In the genomic region with DNA sequence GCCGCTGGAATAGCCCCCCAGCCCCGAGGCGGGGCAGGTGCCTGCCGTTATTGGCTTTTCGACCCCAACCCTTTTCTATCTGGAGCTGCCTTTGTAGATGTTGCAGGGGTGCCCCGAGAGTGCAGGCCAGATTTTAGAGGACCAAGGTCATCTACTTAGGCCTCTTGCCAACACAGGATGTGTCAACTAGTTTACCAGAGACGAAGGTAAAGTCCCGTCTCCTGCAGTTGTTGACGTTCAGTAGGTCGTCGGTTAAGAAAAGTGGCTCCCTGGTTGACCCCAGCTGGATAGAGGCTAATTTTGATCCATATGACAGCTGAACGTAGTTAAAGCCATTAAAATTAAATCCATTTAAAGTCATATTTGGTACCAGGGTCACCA, we compare ENCODE assay signal across 1 cellular context.
A peak's percentile ranks its signal among the peaks of the same experiment; 100 is the strongest.
TF ChIP-seq lines count a peak whose summit lies in the region.

No MANE protein-coding gene starts in this region.

TF ChIP-seq in K562, 482 proteins besides CTCF, POLR2A, EP300 and RAD21 (continued from another document and continues in another):
- TF ChIP-seq, protein P1, sequence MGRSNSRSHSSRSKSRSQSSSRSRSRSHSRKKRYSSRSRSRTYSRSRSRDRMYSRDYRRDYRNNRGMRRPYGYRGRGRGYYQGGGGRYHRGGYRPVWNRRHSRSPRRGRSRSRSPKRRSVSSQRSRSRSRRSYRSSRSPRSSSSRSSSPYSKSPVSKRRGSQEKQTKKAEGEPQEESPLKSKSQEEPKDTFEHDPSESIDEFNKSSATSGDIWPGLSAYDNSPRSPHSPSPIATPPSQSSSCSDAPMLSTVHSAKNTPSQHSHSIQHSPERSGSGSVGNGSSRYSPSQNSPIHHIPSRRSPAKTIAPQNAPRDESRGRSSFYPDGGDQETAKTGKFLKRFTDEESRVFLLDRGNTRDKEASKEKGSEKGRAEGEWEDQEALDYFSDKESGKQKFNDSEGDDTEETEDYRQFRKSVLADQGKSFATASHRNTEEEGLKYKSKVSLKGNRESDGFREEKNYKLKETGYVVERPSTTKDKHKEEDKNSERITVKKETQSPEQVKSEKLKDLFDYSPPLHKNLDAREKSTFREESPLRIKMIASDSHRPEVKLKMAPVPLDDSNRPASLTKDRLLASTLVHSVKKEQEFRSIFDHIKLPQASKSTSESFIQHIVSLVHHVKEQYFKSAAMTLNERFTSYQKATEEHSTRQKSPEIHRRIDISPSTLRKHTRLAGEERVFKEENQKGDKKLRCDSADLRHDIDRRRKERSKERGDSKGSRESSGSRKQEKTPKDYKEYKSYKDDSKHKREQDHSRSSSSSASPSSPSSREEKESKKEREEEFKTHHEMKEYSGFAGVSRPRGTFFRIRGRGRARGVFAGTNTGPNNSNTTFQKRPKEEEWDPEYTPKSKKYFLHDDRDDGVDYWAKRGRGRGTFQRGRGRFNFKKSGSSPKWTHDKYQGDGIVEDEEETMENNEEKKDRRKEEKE (IDR thresholded peaks at IDR 0.05; ENCODE audit: borderline replicate concordance in 1 of 2, control insufficient read depth in 1 of 2, low read depth in 2 of 2, low read length in 1 of 2) = no peak
- TF ChIP-seq, protein P2, sequence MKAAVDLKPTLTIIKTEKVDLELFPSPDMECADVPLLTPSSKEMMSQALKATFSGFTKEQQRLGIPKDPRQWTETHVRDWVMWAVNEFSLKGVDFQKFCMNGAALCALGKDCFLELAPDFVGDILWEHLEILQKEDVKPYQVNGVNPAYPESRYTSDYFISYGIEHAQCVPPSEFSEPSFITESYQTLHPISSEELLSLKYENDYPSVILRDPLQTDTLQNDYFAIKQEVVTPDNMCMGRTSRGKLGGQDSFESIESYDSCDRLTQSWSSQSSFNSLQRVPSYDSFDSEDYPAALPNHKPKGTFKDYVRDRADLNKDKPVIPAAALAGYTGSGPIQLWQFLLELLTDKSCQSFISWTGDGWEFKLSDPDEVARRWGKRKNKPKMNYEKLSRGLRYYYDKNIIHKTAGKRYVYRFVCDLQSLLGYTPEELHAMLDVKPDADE (conservative IDR thresholded peaks at IDR 0.05; ENCODE audit: control insufficient read depth, low read depth, low read length) = no peak
- TF ChIP-seq, protein P3, sequence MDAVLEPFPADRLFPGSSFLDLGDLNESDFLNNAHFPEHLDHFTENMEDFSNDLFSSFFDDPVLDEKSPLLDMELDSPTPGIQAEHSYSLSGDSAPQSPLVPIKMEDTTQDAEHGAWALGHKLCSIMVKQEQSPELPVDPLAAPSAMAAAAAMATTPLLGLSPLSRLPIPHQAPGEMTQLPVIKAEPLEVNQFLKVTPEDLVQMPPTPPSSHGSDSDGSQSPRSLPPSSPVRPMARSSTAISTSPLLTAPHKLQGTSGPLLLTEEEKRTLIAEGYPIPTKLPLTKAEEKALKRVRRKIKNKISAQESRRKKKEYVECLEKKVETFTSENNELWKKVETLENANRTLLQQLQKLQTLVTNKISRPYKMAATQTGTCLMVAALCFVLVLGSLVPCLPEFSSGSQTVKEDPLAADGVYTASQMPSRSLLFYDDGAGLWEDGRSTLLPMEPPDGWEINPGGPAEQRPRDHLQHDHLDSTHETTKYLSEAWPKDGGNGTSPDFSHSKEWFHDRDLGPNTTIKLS (IDR thresholded peaks at IDR 0.05; ENCODE audit: borderline replicate concordance, low read depth) = no peak
- TF ChIP-seq, protein P4, sequence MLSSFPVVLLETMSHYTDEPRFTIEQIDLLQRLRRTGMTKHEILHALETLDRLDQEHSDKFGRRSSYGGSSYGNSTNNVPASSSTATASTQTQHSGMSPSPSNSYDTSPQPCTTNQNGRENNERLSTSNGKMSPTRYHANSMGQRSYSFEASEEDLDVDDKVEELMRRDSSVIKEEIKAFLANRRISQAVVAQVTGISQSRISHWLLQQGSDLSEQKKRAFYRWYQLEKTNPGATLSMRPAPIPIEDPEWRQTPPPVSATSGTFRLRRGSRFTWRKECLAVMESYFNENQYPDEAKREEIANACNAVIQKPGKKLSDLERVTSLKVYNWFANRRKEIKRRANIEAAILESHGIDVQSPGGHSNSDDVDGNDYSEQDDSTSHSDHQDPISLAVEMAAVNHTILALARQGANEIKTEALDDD (IDR thresholded peaks at IDR 0.05) = peak; percentile 56; the same call in 1 of the 2 replicates
- no peak for TF ChIP-seq CHCHD3 (CRISPR knock-in tag; IDR thresholded peaks at IDR 0.05)
- no peak for TF ChIP-seq ZNF274 (IDR thresholded peaks at IDR 0.05; ENCODE audit: borderline replicate concordance, low read depth, low read length)
- TF ChIP-seq MAFG (tag; conservative IDR thresholded peaks at IDR 0.05) = no peak
- no peak for TF ChIP-seq ETV5 (CRISPR knock-in tag; IDR thresholded peaks at IDR 0.05; ENCODE audit: low read depth)
- no peak for TF ChIP-seq ZBTB7A (IDR thresholded peaks at IDR 0.05; ENCODE audit: borderline replicate concordance, control insufficient read depth, low read depth, low read length)
- no peak for TF ChIP-seq ZKSCAN1 (IDR thresholded peaks at IDR 0.05; ENCODE audit: low read depth, low read length)
- no peak for TF ChIP-seq GTF2A2 (tag; IDR thresholded peaks at IDR 0.05)
- TF ChIP-seq NFRKB (IDR thresholded peaks at IDR 0.05; ENCODE audit: low read depth) = no peak; the same call in 1 of the 2 replicates
- TF ChIP-seq, protein P5, sequence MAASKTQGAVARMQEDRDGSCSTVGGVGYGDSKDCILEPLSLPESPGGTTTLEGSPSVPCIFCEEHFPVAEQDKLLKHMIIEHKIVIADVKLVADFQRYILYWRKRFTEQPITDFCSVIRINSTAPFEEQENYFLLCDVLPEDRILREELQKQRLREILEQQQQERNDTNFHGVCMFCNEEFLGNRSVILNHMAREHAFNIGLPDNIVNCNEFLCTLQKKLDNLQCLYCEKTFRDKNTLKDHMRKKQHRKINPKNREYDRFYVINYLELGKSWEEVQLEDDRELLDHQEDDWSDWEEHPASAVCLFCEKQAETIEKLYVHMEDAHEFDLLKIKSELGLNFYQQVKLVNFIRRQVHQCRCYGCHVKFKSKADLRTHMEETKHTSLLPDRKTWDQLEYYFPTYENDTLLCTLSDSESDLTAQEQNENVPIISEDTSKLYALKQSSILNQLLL (CRISPR knock-in tag; IDR thresholded peaks at IDR 0.05; ENCODE audit: borderline replicate concordance) = no peak
- no peak; the same call in 1 of the 2 replicates for TF ChIP-seq EP400 (IDR thresholded peaks at IDR 0.05)
- no peak for TF ChIP-seq MCM7 (IDR thresholded peaks at IDR 0.05)
- TF ChIP-seq TGIF2 (CRISPR knock-in tag; IDR thresholded peaks at IDR 0.05) = no peak
- TF ChIP-seq TEAD2 (tag; IDR thresholded peaks at IDR 0.05) = no peak
- TF ChIP-seq ZNF24 (IDR thresholded peaks at IDR 0.05) = no peak
- no peak for TF ChIP-seq ZNF184 (CRISPR knock-in tag; IDR thresholded peaks at IDR 0.05)
- TF ChIP-seq CBX8 (IDR thresholded peaks at IDR 0.05; ENCODE audit: borderline replicate concordance, extremely low read depth, low read depth, low read length, poor library complexity, severe bottlenecking) = no peak
- no peak for TF ChIP-seq SMARCE1 (IDR thresholded peaks at IDR 0.05)
- TF ChIP-seq EWSR1 (IDR thresholded peaks at IDR 0.05; ENCODE audit: borderline replicate concordance, low read depth, partially characterized antibody) = no peak
- TF ChIP-seq ETV1 (tag; conservative IDR thresholded peaks at IDR 0.05; ENCODE audit: low read depth) = no peak; the same call in 1 of the 2 replicates
- no peak for TF ChIP-seq RBM34 (IDR thresholded peaks at IDR 0.05; ENCODE audit: borderline replicate concordance, insufficient read depth, low read length)
- TF ChIP-seq FOXK1 (CRISPR knock-in tag; IDR thresholded peaks at IDR 0.05; ENCODE audit: borderline replicate concordance) = no peak
- TF ChIP-seq, protein P6, sequence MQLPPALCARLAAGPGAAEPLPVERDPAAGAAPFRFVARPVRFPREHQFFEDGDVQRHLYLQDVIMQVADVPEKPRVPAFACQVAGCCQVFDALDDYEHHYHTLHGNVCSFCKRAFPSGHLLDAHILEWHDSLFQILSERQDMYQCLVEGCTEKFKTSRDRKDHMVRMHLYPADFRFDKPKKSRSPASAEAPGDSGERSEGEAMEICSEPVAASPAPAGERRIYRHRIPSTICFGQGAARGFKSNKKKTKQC (CRISPR knock-in tag; IDR thresholded peaks at IDR 0.05) = no peak
- TF ChIP-seq, protein P7, sequence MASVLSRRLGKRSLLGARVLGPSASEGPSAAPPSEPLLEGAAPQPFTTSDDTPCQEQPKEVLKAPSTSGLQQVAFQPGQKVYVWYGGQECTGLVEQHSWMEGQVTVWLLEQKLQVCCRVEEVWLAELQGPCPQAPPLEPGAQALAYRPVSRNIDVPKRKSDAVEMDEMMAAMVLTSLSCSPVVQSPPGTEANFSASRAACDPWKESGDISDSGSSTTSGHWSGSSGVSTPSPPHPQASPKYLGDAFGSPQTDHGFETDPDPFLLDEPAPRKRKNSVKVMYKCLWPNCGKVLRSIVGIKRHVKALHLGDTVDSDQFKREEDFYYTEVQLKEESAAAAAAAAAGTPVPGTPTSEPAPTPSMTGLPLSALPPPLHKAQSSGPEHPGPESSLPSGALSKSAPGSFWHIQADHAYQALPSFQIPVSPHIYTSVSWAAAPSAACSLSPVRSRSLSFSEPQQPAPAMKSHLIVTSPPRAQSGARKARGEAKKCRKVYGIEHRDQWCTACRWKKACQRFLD (CRISPR knock-in tag; IDR thresholded peaks at IDR 0.05) = peak; percentile 36; the same call in 1 of the 2 replicates
- no peak for TF ChIP-seq ZNF77 (CRISPR knock-in tag; IDR thresholded peaks at IDR 0.05)
- TF ChIP-seq, protein P8, sequence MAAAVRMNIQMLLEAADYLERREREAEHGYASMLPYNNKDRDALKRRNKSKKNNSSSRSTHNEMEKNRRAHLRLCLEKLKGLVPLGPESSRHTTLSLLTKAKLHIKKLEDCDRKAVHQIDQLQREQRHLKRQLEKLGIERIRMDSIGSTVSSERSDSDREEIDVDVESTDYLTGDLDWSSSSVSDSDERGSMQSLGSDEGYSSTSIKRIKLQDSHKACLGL (CRISPR knock-in tag; IDR thresholded peaks at IDR 0.05; ENCODE audit: borderline replicate concordance, poor library complexity, severe bottlenecking) = no peak
- TF ChIP-seq NONO (IDR thresholded peaks at IDR 0.05; ENCODE audit: low read depth in 2 of 2, low read length in 1 of 2) = no peak
- no peak for TF ChIP-seq SIN3A (IDR thresholded peaks at IDR 0.05; ENCODE audit: borderline replicate concordance in 2 of 2, control insufficient read depth in 1 of 2, low read depth in 2 of 2, low read length in 2 of 2)
- no peak for TF ChIP-seq ZNF561 (CRISPR knock-in tag; conservative IDR thresholded peaks at IDR 0.05)
- no peak for TF ChIP-seq ZNF764 (CRISPR knock-in tag; IDR thresholded peaks at IDR 0.05; ENCODE audit: low read depth)
- TF ChIP-seq L3MBTL2 (IDR thresholded peaks at IDR 0.05) = peak; percentile 16; the same call in 1 of the 2 replicates
- no peak for TF ChIP-seq ZNF707 (CRISPR knock-in tag; conservative IDR thresholded peaks at IDR 0.05)
- TF ChIP-seq, protein P9, sequence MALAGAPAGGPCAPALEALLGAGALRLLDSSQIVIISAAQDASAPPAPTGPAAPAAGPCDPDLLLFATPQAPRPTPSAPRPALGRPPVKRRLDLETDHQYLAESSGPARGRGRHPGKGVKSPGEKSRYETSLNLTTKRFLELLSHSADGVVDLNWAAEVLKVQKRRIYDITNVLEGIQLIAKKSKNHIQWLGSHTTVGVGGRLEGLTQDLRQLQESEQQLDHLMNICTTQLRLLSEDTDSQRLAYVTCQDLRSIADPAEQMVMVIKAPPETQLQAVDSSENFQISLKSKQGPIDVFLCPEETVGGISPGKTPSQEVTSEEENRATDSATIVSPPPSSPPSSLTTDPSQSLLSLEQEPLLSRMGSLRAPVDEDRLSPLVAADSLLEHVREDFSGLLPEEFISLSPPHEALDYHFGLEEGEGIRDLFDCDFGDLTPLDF (CRISPR knock-in tag; IDR thresholded peaks at IDR 0.05) = no peak
- TF ChIP-seq, protein P10, sequence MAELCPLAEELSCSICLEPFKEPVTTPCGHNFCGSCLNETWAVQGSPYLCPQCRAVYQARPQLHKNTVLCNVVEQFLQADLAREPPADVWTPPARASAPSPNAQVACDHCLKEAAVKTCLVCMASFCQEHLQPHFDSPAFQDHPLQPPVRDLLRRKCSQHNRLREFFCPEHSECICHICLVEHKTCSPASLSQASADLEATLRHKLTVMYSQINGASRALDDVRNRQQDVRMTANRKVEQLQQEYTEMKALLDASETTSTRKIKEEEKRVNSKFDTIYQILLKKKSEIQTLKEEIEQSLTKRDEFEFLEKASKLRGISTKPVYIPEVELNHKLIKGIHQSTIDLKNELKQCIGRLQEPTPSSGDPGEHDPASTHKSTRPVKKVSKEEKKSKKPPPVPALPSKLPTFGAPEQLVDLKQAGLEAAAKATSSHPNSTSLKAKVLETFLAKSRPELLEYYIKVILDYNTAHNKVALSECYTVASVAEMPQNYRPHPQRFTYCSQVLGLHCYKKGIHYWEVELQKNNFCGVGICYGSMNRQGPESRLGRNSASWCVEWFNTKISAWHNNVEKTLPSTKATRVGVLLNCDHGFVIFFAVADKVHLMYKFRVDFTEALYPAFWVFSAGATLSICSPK (IDR thresholded peaks at IDR 0.05; ENCODE audit: borderline replicate concordance) = no peak
- no peak for TF ChIP-seq HIVEP1 (CRISPR knock-in tag; IDR thresholded peaks at IDR 0.05)
- TF ChIP-seq, protein P11, sequence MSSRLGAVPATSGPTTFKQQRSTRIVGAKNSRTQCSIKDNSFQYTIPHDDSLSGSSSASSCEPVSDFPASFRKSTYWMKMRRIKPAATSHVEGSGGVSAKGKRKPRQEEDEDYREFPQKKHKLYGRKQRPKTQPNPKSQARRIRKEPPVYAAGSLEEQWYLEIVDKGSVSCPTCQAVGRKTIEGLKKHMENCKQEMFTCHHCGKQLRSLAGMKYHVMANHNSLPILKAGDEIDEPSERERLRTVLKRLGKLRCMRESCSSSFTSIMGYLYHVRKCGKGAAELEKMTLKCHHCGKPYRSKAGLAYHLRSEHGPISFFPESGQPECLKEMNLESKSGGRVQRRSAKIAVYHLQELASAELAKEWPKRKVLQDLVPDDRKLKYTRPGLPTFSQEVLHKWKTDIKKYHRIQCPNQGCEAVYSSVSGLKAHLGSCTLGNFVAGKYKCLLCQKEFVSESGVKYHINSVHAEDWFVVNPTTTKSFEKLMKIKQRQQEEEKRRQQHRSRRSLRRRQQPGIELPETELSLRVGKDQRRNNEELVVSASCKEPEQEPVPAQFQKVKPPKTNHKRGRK (tag; IDR thresholded peaks at IDR 0.05) = no peak
- no peak for TF ChIP-seq MCM5 (IDR thresholded peaks at IDR 0.05; ENCODE audit: low read depth)
- TF ChIP-seq SETDB1 (IDR thresholded peaks at IDR 0.05; ENCODE audit: low read length) = no peak
- TF ChIP-seq FOXJ2 (tag; IDR thresholded peaks at IDR 0.05) = 0 out of 2 replicates have a peak, but pooled peaks have one; percentile 30
- TF ChIP-seq KAT2B (IDR thresholded peaks at IDR 0.05; ENCODE audit: low read depth, low read length) = no peak
- no peak for TF ChIP-seq KDM5B (IDR thresholded peaks at IDR 0.05; ENCODE audit: insufficient replicate concordance, low read depth, low read length)
- TF ChIP-seq CEBPG (CRISPR knock-in tag; IDR thresholded peaks at IDR 0.05) = no peak
- TF ChIP-seq CEBPG (tag; conservative IDR thresholded peaks at IDR 0.05 in 1 of 2, IDR thresholded peaks at IDR 0.05 in 1 of 2) = no peak
- no peak for TF ChIP-seq CHD2 (IDR thresholded peaks at IDR 0.05; ENCODE audit: low read depth, low read length)
- TF ChIP-seq ZNF232 (CRISPR knock-in tag; IDR thresholded peaks at IDR 0.05) = no peak
